Comparison of ENCODE assay signal across 19 cellular contexts in genomic region chr18:56172527-56172926, GRCh38.
A peak's percentile ranks its signal among the peaks of the same experiment; 100 is the strongest.
DNase-seq lines count a peak whose midpoint lies in the region; ATAC-seq, FAIRE-seq and TF ChIP-seq lines count a peak whose summit lies in the region.
"Had no signal": no experiment of that assay in that cellular context is flagged by ENCODE, and none has a peak within 500 bp of the region (broad histone marks: within the 10 kb centered on the region; RNA-seq: fewer than 3 reads in every experiment).

No MANE protein-coding gene starts in this region.

- H4K5ac ChIP-seq in IMR-90 (ENCODE audit: low read depth, low read length), result no peak overlapping the region

- H4K91ac ChIP-seq in IMR-90 (ENCODE audit: insufficient read depth, low read depth, low read length), result peak overlapping the region; percentile 37; the same call in 1 of the 2 replicates

- peak overlapping the region; percentile 0; the same call in 1 of the 2 replicates for H2AK5ac ChIP-seq in IMR-90 (ENCODE audit: low read depth, low read length)

- H3K23ac ChIP-seq in IMR-90 (ENCODE audit: low read depth, low read length), result no peak overlapping the region

- CTCF ChIA-PET in IMR-90 (lab: Yijun Ruan, JAX), result no interaction called here

- no peaks in the 10 kb centered on the region for H3K27me3 ChIP-seq in IMR-90 (ENCODE audit: control insufficient read depth, insufficient read depth, low read length)
- H3K27me3 ChIP-seq: BLaER1 had no signal

- H3K4me1 ChIP-seq in IMR-90 (ENCODE audit: control insufficient read depth, insufficient read depth, low read length), result peaks cover 15% of the 10 kb centered on the region

- H3K4me1 Mint-ChIP-seq in mesothelial cell of epicardium, result peaks cover 46% of the 10 kb centered on the region
- H3K4me1 Mint-ChIP-seq: B cell; CD4-positive, CD25-positive, alpha-beta regulatory T cell had no signal

- ATAC-seq in IMR-90 (ENCODE audit: low read depth), result no peak
- ATAC-seq in activated naive CD4-positive, alpha-beta T cell treated with anti-CD3 and anti-CD28 coated beads, Interleukin-2, amount 50 U/mL, for 72 hours, result no peak
- ATAC-seq: CD8-positive, alpha-beta T cell; HCT116 had no signal

- in situ Hi-C loops in IMR-90 (cut with MboI; ENCODE audit: low sequenced_read_pairs), result no loop called here

- H4K20me1 ChIP-seq in IMR-90 (ENCODE audit: insufficient read depth, low read length), result no peaks in the 10 kb centered on the region
- H4K20me1 ChIP-seq: BLaER1 had no signal

- intact Hi-C loops in IMR-90 (cut with micrococcal nuclease), result no loop called here

- H3K27me3 Mint-ChIP-seq in mesothelial cell of epicardium (ENCODE audit: low read depth), result no peaks in the 10 kb centered on the region
- H3K27me3 Mint-ChIP-seq: B cell; CD4-positive, CD25-positive, alpha-beta regulatory T cell had no signal

- H2BK5ac ChIP-seq in IMR-90 (ENCODE audit: low read depth, low read length, poor library complexity, severe bottlenecking), result no peak overlapping the region

- H3K9me1 ChIP-seq in IMR-90 (ENCODE audit: insufficient read depth, low read length), result peaks cover 8% of the 10 kb centered on the region; the same call in 1 of the 2 replicates

- no CpG with 5 or more reads among the region's 2 CpGs for WGBS in IMR-90 (ENCODE audit: extremely low coverage in 2 of 2, insufficient read length in 1 of 2), 2 experiments

- H3K9me3 ChIP-seq in IMR-90 (ENCODE audit: control insufficient read depth, insufficient read depth, low read length), result no peaks in the 10 kb centered on the region

- DNase-seq in IMR-90 (no peak), frontal cortex (ENCODE audit: low spot score in 2 of 2) (no peak), mesothelial cell of epicardium (ENCODE audit: low spot score in 2 of 2, unreplicated experiment in 2 of 2) (no peak), GM12892 (ENCODE audit: insufficient read length) (no peak), T-helper 1 cell (no peak), NCI-H1105 treated with DMSO at 0.1 percent for 48 hours (lab: John Stamatoyannopoulos, UW) (no peak)
- DNase-seq in activated naive CD4-positive, alpha-beta T cell treated with anti-CD3 and anti-CD28 coated beads, Interleukin-2, amount 50 U/mL, for 72 hours (ENCODE audit: low spot score in 2 of 2), result no peak
- DNase-seq: CD4-positive, CD25-positive, alpha-beta regulatory T cell; CD8-positive, alpha-beta T cell; DMS53; DMS79 treated with DMSO at 0.1 percent for 48 hours; GF-D8; H9; HFFc6 had no signal

- TF ChIP-seq CTCF in IMR-90 (conservative IDR thresholded peaks at IDR 0.05; ENCODE audit: low read depth, low read length) (no peak), mesothelial cell of epicardium (IDR thresholded peaks at IDR 0.05; ENCODE audit: unreplicated experiment) (no peak)

- no peak overlapping the region for H3K4me3 ChIP-seq in IMR-90 (ENCODE audit: insufficient read depth, low read depth, low read length)
- H3K4me3 ChIP-seq: BLaER1 had no signal

- no peak overlapping the region for H3K9ac ChIP-seq in IMR-90 (ENCODE audit: low read depth, low read length)
- H3K9ac ChIP-seq: BLaER1 had no signal

- FAIRE-seq in frontal cortex (lab: Jason Lieb, UNC), result peak; percentile 6
- no peak for FAIRE-seq in GM12892 (lab: Jason Lieb, UNC)
- FAIRE-seq: GM12891 had no signal

- no peak for TF ChIP-seq RAD21 in IMR-90 (IDR thresholded peaks at IDR 0.05; ENCODE audit: low read length)

- H3K4ac ChIP-seq in IMR-90 (ENCODE audit: low read depth, low read length), result no peak overlapping the region

- no peak overlapping the region for H2AFZ ChIP-seq in IMR-90 (replicated peaks; ENCODE audit: low read length, poor library complexity)

- H2BK20ac ChIP-seq in IMR-90 (ENCODE audit: low read depth, low read length), result peak overlapping the region; percentile 73

- POLR2A ChIA-PET in IMR-90 (lab: Charles Lee; ENCODE audit: unreplicated experiment), result no interaction called here

- no peaks in the 10 kb centered on the region for H3K79me1 ChIP-seq in IMR-90 (ENCODE audit: low read depth in 1 of 2, low read length in 2 of 2)

- no peak overlapping the region for H3K4me2 ChIP-seq in IMR-90 (ENCODE audit: low read depth, low read length)
- H3K4me2 ChIP-seq: BLaER1 had no signal

- dilution Hi-C loops in IMR-90 (cut with HindIII; ENCODE audit: low sequenced_read_pairs, unreplicated experiment), result no loop called here

- H2AK9ac ChIP-seq in IMR-90 (replicated peaks; ENCODE audit: low read depth, low read length, poor library complexity), result no peak overlapping the region

- no TSS peak for BruUV-seq in IMR-90 (replicated peaks; lab: Mats Ljungman, UMichigan)

- no peaks in the 10 kb centered on the region for H3K36me3 Mint-ChIP-seq in mesothelial cell of epicardium
- H3K36me3 Mint-ChIP-seq in activated naive CD4-positive, alpha-beta T cell treated with anti-CD3 and anti-CD28 coated beads, Interleukin-2, amount 50 U/mL, for 72 hours, result no peaks in the 10 kb centered on the region
- H3K36me3 Mint-ChIP-seq: CD4-positive, CD25-positive, alpha-beta regulatory T cell; CD8-positive, alpha-beta T cell had no signal

- peaks cover 5% of the 10 kb centered on the region for H3K9me3 Mint-ChIP-seq in mesothelial cell of epicardium
- H3K9me3 Mint-ChIP-seq in activated naive CD4-positive, alpha-beta T cell treated with anti-CD3 and anti-CD28 coated beads, Interleukin-2, amount 50 U/mL, for 72 hours, result no peaks in the 10 kb centered on the region
- H3K9me3 Mint-ChIP-seq: CD8-positive, alpha-beta T cell; H9; HFFc6 had no signal

- H2BK120ac ChIP-seq in IMR-90 (ENCODE audit: low read depth, low read length), result peak overlapping the region; percentile 56; the same call in 1 of the 2 replicates

- no peak overlapping the region for H3K56ac ChIP-seq in IMR-90 (ENCODE audit: extremely low read depth, insufficient read depth, low read length)

- no peaks in the 10 kb centered on the region for H3K36me3 ChIP-seq in IMR-90 (ENCODE audit: control insufficient read depth, insufficient read depth, low read length)
- H3K36me3 ChIP-seq: BLaER1 had no signal

- no peak overlapping the region for H2BK15ac ChIP-seq in IMR-90 (ENCODE audit: low read depth, low read length)

- no peak overlapping the region for H3K18ac ChIP-seq in IMR-90 (ENCODE audit: low read depth, low read length)

- TF ChIP-seq POLR2A in IMR-90 (IDR thresholded peaks at IDR 0.05; ENCODE audit: low read depth, low read length), result no peak
- no peak for TF ChIP-seq POLR2A in GM12892 (IDR thresholded peaks at IDR 0.05; ENCODE audit: low read depth, low read length)

- H3K14ac ChIP-seq in IMR-90 (replicated peaks; ENCODE audit: low read depth, low read length), result no peak overlapping the region

- H3K27ac Mint-ChIP-seq in mesothelial cell of epicardium, result peak overlapping the region; percentile 79
- H3K27ac Mint-ChIP-seq in activated naive CD4-positive, alpha-beta T cell treated with anti-CD3 and anti-CD28 coated beads, Interleukin-2, amount 50 U/mL, for 72 hours, result no peak overlapping the region
- H3K27ac Mint-ChIP-seq: B cell; CD4-positive, CD25-positive, alpha-beta regulatory T cell; CD8-positive, alpha-beta T cell; HFFc6 had no signal

- H4K8ac ChIP-seq in IMR-90 (ENCODE audit: low read depth in 2 of 2, low read length in 2 of 2), result no peak overlapping the region; a peak in 1 of 4 replicates

- H3K4me3 Mint-ChIP-seq in mesothelial cell of epicardium, result no peak overlapping the region
- H3K4me3 Mint-ChIP-seq: B cell; CD4-positive, CD25-positive, alpha-beta regulatory T cell; CD8-positive, alpha-beta T cell; H9; HFFc6 had no signal

- no peak overlapping the region for H3K27ac ChIP-seq in IMR-90 (ENCODE audit: insufficient read depth, low read length)
- H3K27ac ChIP-seq: BLaER1, C4-2B had no signal

TF ChIP-seq in IMR-90, 13 proteins besides CTCF, POLR2A, EP300 and RAD21:
- TF ChIP-seq CHD1 (IDR thresholded peaks at IDR 0.05; ENCODE audit: low read depth, low read length), result no peak
- TF ChIP-seq MAZ (IDR thresholded peaks at IDR 0.05; ENCODE audit: borderline replicate concordance, low read depth, low read length), result no peak
- TF ChIP-seq RFX5 (IDR thresholded peaks at IDR 0.05; ENCODE audit: low read depth, low read length), result no peak
